Comparison of ENCODE assay signal across 12 cellular contexts in the genomic region with DNA sequence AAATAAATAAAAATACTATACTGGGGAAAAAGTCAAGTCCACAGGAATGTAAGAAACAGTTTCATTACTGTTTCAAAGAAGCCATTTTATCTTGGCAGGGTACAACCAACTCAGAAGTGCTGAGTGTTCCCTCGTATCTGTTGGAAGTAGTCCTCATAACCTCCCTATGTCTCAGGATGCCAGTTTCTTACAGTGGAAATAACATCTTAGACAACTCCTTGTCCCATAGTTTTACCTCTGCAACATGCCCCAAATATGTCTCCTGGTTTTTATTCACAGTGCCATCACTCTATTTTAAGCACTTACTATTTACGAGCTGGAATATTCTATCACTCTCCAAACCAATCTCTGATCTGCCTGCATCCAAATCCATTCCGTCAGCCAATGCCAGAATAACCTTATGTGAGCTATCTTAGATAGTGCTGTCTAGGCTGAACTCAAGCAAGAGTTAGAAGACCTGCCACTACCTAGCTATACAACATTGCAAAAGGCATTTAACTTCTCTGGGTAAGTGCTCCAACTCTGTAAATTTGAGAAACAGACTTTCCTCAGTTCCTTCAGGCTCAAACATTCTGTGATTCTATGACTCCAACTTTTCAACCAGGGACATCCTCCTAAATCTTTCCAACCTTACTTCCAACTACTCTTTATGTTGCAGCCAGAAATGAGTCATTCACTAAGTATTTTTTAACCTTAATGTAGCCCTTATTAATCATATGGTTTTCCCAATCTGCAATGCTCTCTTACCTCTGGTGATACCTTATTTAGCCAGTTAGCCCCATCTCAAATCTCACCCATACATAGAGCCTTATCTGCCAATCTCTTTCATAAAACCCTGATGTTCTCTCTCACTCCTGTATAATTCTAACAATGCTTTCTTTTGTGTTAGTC.
DNase-seq lines count a peak whose midpoint lies in the region; ATAC-seq and TF ChIP-seq lines count a peak whose summit lies in the region.
"Had no signal": no experiment of that assay in that cellular context is flagged by ENCODE, and none has a peak within 500 bp of the region (broad histone marks: within the 10 kb centered on the region; RNA-seq: fewer than 3 reads in every experiment).

No MANE protein-coding gene starts in this region.

- H3K9me3 Mint-ChIP-seq in glutamatergic neuron (ENCODE audit: unreplicated experiment), result peaks cover 12% of the 10 kb centered on the region
- H3K9me3 Mint-ChIP-seq: activated CD4-positive, alpha-beta memory T cell treated with anti-CD3 and anti-CD28 coated beads, Interleukin-2, amount 10 ng/mL, durations not matched to agents 7 days and 5 days had no signal

- no peak for TF ChIP-seq CTCF in heart left ventricle (IDR thresholded peaks at IDR 0.05)
- TF ChIP-seq CTCF in astrocyte of the cerebellum (IDR thresholded peaks at IDR 0.05; ENCODE audit: low read depth, low read length, missing control alignments), result no peak
- no peak for TF ChIP-seq CTCF in glutamatergic neuron (IDR thresholded peaks at IDR 0.05; ENCODE audit: partially characterized antibody, unreplicated experiment)
- no peak for TF ChIP-seq CTCF in suprapubic skin (IDR thresholded peaks at IDR 0.05)

- intact Hi-C loops in heart left ventricle (cut with DNase I), result no loop called here
- intact Hi-C loops in cardiac septum (cut with DNase I), result no loop called here

- H3K4me3 ChIP-seq in heart left ventricle (no peak overlapping the region), astrocyte of the cerebellum (ENCODE audit: low read depth, low read length) (no peak overlapping the region), suprapubic skin (no peak overlapping the region)
- H3K4me3 ChIP-seq: HAP-1, SK-N-MC had no signal

- peak overlapping the region; percentile 2 for H3K27ac Mint-ChIP-seq in glutamatergic neuron (ENCODE audit: unreplicated experiment)
- H3K27ac Mint-ChIP-seq: activated CD4-positive, alpha-beta memory T cell treated with anti-CD3 and anti-CD28 coated beads, Interleukin-2, amount 10 ng/mL, durations not matched to agents 7 days and 5 days had no signal

- peaks cover 2% of the 10 kb centered on the region for H3K27me3 Mint-ChIP-seq in glutamatergic neuron (ENCODE audit: unreplicated experiment)
- H3K27me3 Mint-ChIP-seq: activated CD4-positive, alpha-beta memory T cell treated with anti-CD3 and anti-CD28 coated beads, Interleukin-2, amount 10 ng/mL, durations not matched to agents 7 days and 5 days had no signal

- no peaks in the 10 kb centered on the region for H3K27me3 ChIP-seq in heart left ventricle
- no peaks in the 10 kb centered on the region for H3K27me3 ChIP-seq in suprapubic skin

- no peak for TF ChIP-seq EP300 in suprapubic skin (IDR thresholded peaks at IDR 0.05)

- WGBS in heart left ventricle, 4 donors, result 18 to 28% (median 26%) methylated on average over 3 of the region's 3 CpGs
- WGBS in suprapubic skin, result 27% methylated on average over 3 of the region's 3 CpGs

- in situ Hi-C loops in astrocyte of the cerebellum (cut with HindIII; ENCODE audit: low sequenced_read_pairs), result no loop called here

- H3K4me1 ChIP-seq in heart left ventricle (peaks cover 0 to 70% (median 43%) of the 10 kb centered on the region in 12 donors), suprapubic skin (peaks cover 67% of the 10 kb centered on the region)

- no peaks in the 10 kb centered on the region for H3K36me3 Mint-ChIP-seq in glutamatergic neuron (ENCODE audit: unreplicated experiment)

- peaks cover 0 to 47% (median 36%) of the 10 kb centered on the region in 9 donors for H3K36me3 ChIP-seq in heart left ventricle
- H3K36me3 ChIP-seq in suprapubic skin, result peaks cover 24% of the 10 kb centered on the region

- H3K27ac ChIP-seq in heart left ventricle (no peak overlapping the region), suprapubic skin (peak overlapping the region; percentile 52)
- H3K27ac ChIP-seq: SK-N-MC had no signal

- H3K9me3 ChIP-seq in heart left ventricle (no peaks in the 10 kb centered on the region), suprapubic skin (no peaks in the 10 kb centered on the region)
- H3K9me3 ChIP-seq: HAP-1 had no signal

- ATAC-seq in heart left ventricle, result peak; percentile 61 to 90 (median 76)
- ATAC-seq in activated CD4-positive, CD25-positive, alpha-beta regulatory T cell treated with anti-CD3 and anti-CD28 coated beads, Interleukin-2, amount 50 U/mL, for 24 hours, result no peak
- no peak for ATAC-seq in GM21717 (IDR thresholded peaks at IDR 0.05; ENCODE audit: unreplicated experiment)

- no peak overlapping the region for H3K4me3 Mint-ChIP-seq in glutamatergic neuron (ENCODE audit: unreplicated experiment)
- H3K4me3 Mint-ChIP-seq: activated CD4-positive, alpha-beta memory T cell treated with anti-CD3 and anti-CD28 coated beads, Interleukin-2, amount 10 ng/mL, durations not matched to agents 7 days and 5 days had no signal

- DNase-seq in heart left ventricle (no peak), cardiac septum (ENCODE audit: low spot score) (no peak), astrocyte of the cerebellum (ENCODE audit: low read depth) (peak; percentile 13), glutamatergic neuron (no peak), suprapubic skin (ENCODE audit: low spot score in 2 of 2) (no peak), GDM1 (lab: John Stamatoyannopoulos, UW) (no peak)
- DNase-seq: activated CD4-positive, alpha-beta memory T cell treated with anti-CD3 and anti-CD28 coated beads, Interleukin-2, amount 10 ng/mL, durations not matched to agents 7 days and 5 days; erythroblast had no signal

- peaks cover 13% of the 10 kb centered on the region for H3K4me1 Mint-ChIP-seq in glutamatergic neuron (ENCODE audit: low read depth, unreplicated experiment)

- TF ChIP-seq POLR2A in heart left ventricle (IDR thresholded peaks at IDR 0.05) (no peak), suprapubic skin (IDR thresholded peaks at IDR 0.05) (no peak)

Comparison
In these comparisons a context has a peak if more than half of its experiments do, and no peak if none do; other contexts are left out.
1. ATAC-seq: peak in heart left ventricle (4 of 4); none in activated CD4-positive, CD25-positive, alpha-beta regulatory T cell treated with anti-CD3 and anti-CD28 coated beads, Interleukin-2, amount 50 U/mL, for 24 hours (0 of 2) and GM21717 (single experiment).